ENCODE assay signal across 14 cellular contexts in the genomic region with DNA sequence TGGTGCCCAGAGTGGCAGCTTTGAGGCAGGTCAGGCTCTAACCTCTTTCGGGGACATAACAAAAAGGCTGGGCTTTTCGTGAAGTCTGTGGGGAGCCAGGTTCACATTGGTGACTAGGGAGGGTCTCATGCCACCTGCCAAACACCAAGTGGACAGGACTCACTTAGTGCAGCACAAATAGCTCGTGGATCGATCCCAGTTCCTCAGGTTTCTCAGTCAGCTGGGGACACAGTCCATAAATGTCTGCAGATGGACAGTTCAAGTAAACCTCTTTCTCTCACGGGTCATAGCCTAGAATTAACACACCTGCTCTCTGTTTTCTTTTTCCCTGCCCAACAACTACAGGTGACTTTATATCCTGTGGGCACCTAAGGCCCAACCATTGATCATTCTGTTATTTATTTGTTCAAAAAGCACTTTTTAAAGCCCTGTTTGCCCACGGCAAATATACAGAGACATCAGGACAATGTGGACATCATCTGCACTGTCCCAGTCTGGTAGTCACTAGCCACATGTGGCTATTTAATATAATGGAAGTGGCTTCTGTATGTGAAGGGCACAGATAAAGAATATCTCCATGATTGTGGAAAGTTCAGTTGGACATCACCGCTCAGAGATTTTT. TPM values are rescaled to one million over a fixed set of nuclear protein-coding genes. Genes with fewer than 3 reads are reported as not detected.
DNase-seq lines count a peak whose midpoint lies in the region; ATAC-seq, FAIRE-seq and TF ChIP-seq lines count a peak whose summit lies in the region.
"Had no signal": no experiment of that assay in that cellular context is flagged by ENCODE, and none has a peak within 500 bp of the region (broad histone marks: within the 10 kb centered on the region; RNA-seq: fewer than 3 reads in every experiment).

No MANE protein-coding gene starts in this region.

- no peaks in the 10 kb centered on the region for H4K20me1 ChIP-seq in DND-41 (ENCODE audit: insufficient read depth, low read length)

- peak overlapping the region; percentile 34 for H3K27ac Mint-ChIP-seq in mesothelial cell of epicardium
- H3K27ac Mint-ChIP-seq: CD4-positive, alpha-beta T cell; T-cell had no signal

- H3K36me3 ChIP-seq in DND-41 (ENCODE audit: insufficient read depth, low read length) (no peaks in the 10 kb centered on the region), SJCRH30 (peaks cover 63% of the 10 kb centered on the region)
- peaks cover 69% of the 10 kb centered on the region for H3K36me3 ChIP-seq in effector memory CD4-positive, alpha-beta T cell (ENCODE audit: control insufficient read depth, insufficient read depth, low read length)

- H3K9ac ChIP-seq in DND-41 (ENCODE audit: low read depth, low read length) = no peak overlapping the region

- no peaks in the 10 kb centered on the region for H3K79me2 ChIP-seq in DND-41 (ENCODE audit: insufficient read depth, low read length)

- peaks cover 8% of the 10 kb centered on the region for H3K4me1 Mint-ChIP-seq in mesothelial cell of epicardium
- H3K4me1 Mint-ChIP-seq: T-cell had no signal

- H3K4me2 ChIP-seq in DND-41 (ENCODE audit: insufficient read depth, low read length) = no peak overlapping the region

- peak; percentile 28; the same call in 1 of the 3 replicates for ATAC-seq in DND-41 (ENCODE audit: insufficient read depth, low read depth)
- ATAC-seq in GM18520 (IDR thresholded peaks at IDR 0.05; ENCODE audit: unreplicated experiment) = no peak
- ATAC-seq: T-cell had no signal

- H3K27ac ChIP-seq in DND-41 (ENCODE audit: low read length) (no peak overlapping the region), SJCRH30 (peak overlapping the region; percentile 85)
- H3K27ac ChIP-seq in effector memory CD4-positive, alpha-beta T cell (ENCODE audit: insufficient read depth, low read length, poor library complexity, severe bottlenecking) = no peak overlapping the region

- peaks cover 43% of the 10 kb centered on the region for H3K36me3 Mint-ChIP-seq in mesothelial cell of epicardium

- peaks cover 4% of the 10 kb centered on the region for H3K27me3 ChIP-seq in DND-41 (ENCODE audit: insufficient read depth, low read length, poor library complexity)
- no peaks in the 10 kb centered on the region for H3K27me3 ChIP-seq in SJCRH30
- H3K27me3 ChIP-seq in effector memory CD4-positive, alpha-beta T cell (replicated peaks; ENCODE audit: control insufficient read depth, insufficient read depth, low read length, poor library complexity, severe bottlenecking) = no peaks in the 10 kb centered on the region

- no peak for FAIRE-seq in frontal cortex (lab: Jason Lieb, UNC)

- no peak overlapping the region for H3K4me3 ChIP-seq in DND-41 (ENCODE audit: low read depth in 1 of 2, low read length in 2 of 2)
- no peak overlapping the region for H3K4me3 ChIP-seq in SJCRH30
- no peak overlapping the region for H3K4me3 ChIP-seq in effector memory CD4-positive, alpha-beta T cell (ENCODE audit: insufficient read depth, low read depth, low read length, poor library complexity, severe bottlenecking)

- TF ChIP-seq CTCF in DND-41 (IDR thresholded peaks at IDR 0.05; ENCODE audit: borderline replicate concordance, extremely low read depth, low read length, poor library complexity, severe bottlenecking) (no peak), mesothelial cell of epicardium (IDR thresholded peaks at IDR 0.05; ENCODE audit: unreplicated experiment) (no peak)

- peaks cover 3% of the 10 kb centered on the region for H3K9me3 Mint-ChIP-seq in mesothelial cell of epicardium
- H3K9me3 Mint-ChIP-seq: CD4-positive, alpha-beta T cell; T-cell had no signal

- H2AFZ ChIP-seq in DND-41 (ENCODE audit: low read depth, low read length) = no peak overlapping the region

- H3K9me3 ChIP-seq in DND-41 (ENCODE audit: insufficient read depth, low read length, severe bottlenecking) (no peaks in the 10 kb centered on the region), SJCRH30 (replicated peaks) (no peaks in the 10 kb centered on the region)
- H3K9me3 ChIP-seq in effector memory CD4-positive, alpha-beta T cell (ENCODE audit: control insufficient read depth, low read length) = no peaks in the 10 kb centered on the region

- DNase-seq in COLO668 (lab: John Stamatoyannopoulos, UW; ENCODE audit: unreplicated experiment) (peak; percentile 89), DND-41 (no peak), SJCRH30 (no peak), mesothelial cell of epicardium (ENCODE audit: low spot score in 2 of 2, unreplicated experiment in 2 of 2) (no peak), NCI-H524 treated with DMSO at 0.1 percent for 48 hours (lab: John Stamatoyannopoulos, UW) (no peak), frontal cortex (ENCODE audit: low spot score in 2 of 2) (no peak)
- DNase-seq in effector memory CD4-positive, alpha-beta T cell = no peak
- DNase-seq: activated CD4-positive, alpha-beta T cell treated with anti-CD3 and anti-CD28 coated beads for 1 hour; activated T-cell treated with anti-CD3 and anti-CD28 coated beads, Interleukin-2, amount 50 U/mL, for 48 hours; aorta; CD4-positive, alpha-beta T cell; stimulated activated naive CD4-positive, alpha-beta T cell treated with Interleukin-2 at 50 U/mL for 16 hours; T-cell had no signal

- H3K4me1 ChIP-seq in DND-41 (ENCODE audit: insufficient read depth, low read length) (no peaks in the 10 kb centered on the region), SJCRH30 (peaks cover 32% of the 10 kb centered on the region)
- no peaks in the 10 kb centered on the region for H3K4me1 ChIP-seq in effector memory CD4-positive, alpha-beta T cell (ENCODE audit: control insufficient read depth, insufficient read depth, low read length, poor library complexity, severe bottlenecking)

- no peak overlapping the region for H3K4me3 Mint-ChIP-seq in mesothelial cell of epicardium
- H3K4me3 Mint-ChIP-seq: CD4-positive, alpha-beta T cell; T-cell had no signal

- H3K27me3 Mint-ChIP-seq in mesothelial cell of epicardium (ENCODE audit: low read depth) = no peaks in the 10 kb centered on the region
- H3K27me3 Mint-ChIP-seq: CD4-positive, alpha-beta T cell; T-cell had no signal

RNA-seq across cellular contexts. Expression of a gene that starts 53.5 kb away (rescaled TPM):
- total RNA-seq in SJCRH30 (2014; rRNA removed; shearing (Covaris generic)) = 163 and 172 TPM in 2 replicates
- total RNA-seq in mesothelial cell of epicardium = 136 to 151 TPM (median 146 TPM) in 3 replicates
- 36.7 TPM for total RNA-seq in frontal cortex
